1 cellular context compared by ENCODE assay signal in the genomic region with DNA sequence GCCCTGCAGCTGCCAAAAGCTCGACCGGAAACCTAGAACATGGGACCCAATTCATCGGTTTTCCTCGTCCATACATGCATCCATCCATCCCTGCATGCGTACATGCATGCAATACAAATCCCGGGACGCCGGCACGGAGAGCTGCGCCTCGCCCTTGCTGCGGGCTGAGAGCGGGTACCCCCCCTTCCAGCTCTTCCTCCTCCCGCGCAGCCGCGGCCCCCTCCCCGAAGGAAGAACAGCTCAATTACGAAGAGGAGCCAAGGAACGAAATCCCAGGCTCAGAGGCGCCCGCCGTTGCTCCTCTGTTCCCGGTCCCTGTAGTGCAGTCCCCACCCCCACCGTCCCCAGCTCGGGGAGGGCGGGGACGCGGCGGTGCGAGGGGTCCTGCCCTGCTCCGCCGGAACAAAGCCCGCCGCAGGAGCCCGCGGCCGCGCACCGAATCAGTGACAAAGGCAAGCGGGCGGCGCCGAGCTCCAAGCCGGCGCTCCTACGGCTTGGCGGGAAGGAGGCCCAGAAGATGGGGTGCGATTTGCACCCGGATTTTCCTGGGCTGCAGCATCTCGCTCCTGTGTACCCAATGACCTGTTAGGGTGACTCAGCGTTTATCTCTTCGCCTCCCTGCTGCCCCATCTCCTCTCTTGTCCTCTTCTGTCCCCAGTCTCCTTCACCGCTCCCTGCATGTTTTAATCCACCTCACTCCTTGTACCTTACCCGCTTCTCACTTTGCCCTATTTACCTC.
TF ChIP-seq lines count a peak whose summit lies in the region.

No MANE protein-coding gene starts in this region.

TF ChIP-seq in WTC11, 78 proteins besides CTCF, POLR2A, EP300 and RAD21 (continued from another document):
- TF ChIP-seq, protein P1, sequence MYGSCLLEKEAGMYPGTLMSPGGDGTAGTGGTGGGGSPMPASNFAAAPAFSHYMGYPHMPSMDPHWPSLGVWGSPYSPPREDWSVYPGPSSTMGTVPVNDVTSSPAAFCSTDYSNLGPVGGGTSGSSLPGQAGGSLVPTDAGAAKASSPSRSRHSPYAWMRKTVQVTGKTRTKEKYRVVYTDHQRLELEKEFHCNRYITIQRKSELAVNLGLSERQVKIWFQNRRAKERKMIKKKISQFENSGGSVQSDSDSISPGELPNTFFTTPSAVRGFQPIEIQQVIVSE (CRISPR knock-in tag; IDR thresholded peaks at IDR 0.05; ENCODE audit: borderline replicate concordance) = no peak
- TF ChIP-seq, protein P2, sequence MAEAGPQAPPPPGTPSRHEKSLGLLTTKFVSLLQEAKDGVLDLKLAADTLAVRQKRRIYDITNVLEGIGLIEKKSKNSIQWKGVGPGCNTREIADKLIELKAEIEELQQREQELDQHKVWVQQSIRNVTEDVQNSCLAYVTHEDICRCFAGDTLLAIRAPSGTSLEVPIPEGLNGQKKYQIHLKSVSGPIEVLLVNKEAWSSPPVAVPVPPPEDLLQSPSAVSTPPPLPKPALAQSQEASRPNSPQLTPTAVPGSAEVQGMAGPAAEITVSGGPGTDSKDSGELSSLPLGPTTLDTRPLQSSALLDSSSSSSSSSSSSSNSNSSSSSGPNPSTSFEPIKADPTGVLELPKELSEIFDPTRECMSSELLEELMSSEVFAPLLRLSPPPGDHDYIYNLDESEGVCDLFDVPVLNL (CRISPR knock-in tag; IDR thresholded peaks at IDR 0.05; ENCODE audit: borderline replicate concordance, low read depth) = no peak
- TF ChIP-seq TEAD4 (CRISPR knock-in tag; IDR thresholded peaks at IDR 0.05) = no peak
- TF ChIP-seq, protein P3, sequence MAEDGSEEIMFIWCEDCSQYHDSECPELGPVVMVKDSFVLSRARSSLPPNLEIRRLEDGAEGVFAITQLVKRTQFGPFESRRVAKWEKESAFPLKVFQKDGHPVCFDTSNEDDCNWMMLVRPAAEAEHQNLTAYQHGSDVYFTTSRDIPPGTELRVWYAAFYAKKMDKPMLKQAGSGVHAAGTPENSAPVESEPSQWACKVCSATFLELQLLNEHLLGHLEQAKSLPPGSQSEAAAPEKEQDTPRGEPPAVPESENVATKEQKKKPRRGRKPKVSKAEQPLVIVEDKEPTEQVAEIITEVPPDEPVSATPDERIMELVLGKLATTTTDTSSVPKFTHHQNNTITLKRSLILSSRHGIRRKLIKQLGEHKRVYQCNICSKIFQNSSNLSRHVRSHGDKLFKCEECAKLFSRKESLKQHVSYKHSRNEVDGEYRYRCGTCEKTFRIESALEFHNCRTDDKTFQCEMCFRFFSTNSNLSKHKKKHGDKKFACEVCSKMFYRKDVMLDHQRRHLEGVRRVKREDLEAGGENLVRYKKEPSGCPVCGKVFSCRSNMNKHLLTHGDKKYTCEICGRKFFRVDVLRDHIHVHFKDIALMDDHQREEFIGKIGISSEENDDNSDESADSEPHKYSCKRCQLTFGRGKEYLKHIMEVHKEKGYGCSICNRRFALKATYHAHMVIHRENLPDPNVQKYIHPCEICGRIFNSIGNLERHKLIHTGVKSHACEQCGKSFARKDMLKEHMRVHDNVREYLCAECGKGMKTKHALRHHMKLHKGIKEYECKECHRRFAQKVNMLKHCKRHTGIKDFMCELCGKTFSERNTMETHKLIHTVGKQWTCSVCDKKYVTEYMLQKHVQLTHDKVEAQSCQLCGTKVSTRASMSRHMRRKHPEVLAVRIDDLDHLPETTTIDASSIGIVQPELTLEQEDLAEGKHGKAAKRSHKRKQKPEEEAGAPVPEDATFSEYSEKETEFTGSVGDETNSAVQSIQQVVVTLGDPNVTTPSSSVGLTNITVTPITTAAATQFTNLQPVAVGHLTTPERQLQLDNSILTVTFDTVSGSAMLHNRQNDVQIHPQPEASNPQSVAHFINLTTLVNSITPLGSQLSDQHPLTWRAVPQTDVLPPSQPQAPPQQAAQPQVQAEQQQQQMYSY (CRISPR knock-in tag; IDR thresholded peaks at IDR 0.05) = peak; percentile 85
- no peak for TF ChIP-seq RORB (CRISPR knock-in tag; IDR thresholded peaks at IDR 0.05)
- TF ChIP-seq, protein P4, sequence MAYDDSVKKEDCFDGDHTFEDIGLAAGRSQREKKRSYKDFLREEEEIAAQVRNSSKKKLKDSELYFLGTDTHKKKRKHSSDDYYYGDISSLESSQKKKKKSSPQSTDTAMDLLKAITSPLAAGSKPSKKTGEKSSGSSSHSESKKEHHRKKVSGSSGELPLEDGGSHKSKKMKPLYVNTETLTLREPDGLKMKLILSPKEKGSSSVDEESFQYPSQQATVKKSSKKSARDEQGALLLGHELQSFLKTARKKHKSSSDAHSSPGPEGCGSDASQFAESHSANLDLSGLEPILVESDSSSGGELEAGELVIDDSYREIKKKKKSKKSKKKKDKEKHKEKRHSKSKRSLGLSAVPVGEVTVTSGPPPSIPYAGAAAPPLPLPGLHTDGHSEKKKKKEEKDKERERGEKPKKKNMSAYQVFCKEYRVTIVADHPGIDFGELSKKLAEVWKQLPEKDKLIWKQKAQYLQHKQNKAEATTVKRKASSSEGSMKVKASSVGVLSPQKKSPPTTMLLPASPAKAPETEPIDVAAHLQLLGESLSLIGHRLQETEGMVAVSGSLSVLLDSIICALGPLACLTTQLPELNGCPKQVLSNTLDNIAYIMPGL (CRISPR knock-in tag; IDR thresholded peaks at IDR 0.05) = no peak
- peak; percentile 92 for TF ChIP-seq NFE2L1 (CRISPR knock-in tag; IDR thresholded peaks at IDR 0.05)
- TF ChIP-seq ZNF416 (CRISPR knock-in tag; IDR thresholded peaks at IDR 0.05) = no peak
- TF ChIP-seq ZNF121 (CRISPR knock-in tag; IDR thresholded peaks at IDR 0.05) = no peak
- TF ChIP-seq HMGA2 (CRISPR knock-in tag; IDR thresholded peaks at IDR 0.05) = no peak
- 0 out of 2 replicates have a peak, but pooled peaks have one; percentile 33 for TF ChIP-seq SP1 (CRISPR knock-in tag; conservative IDR thresholded peaks at IDR 0.05)
- TF ChIP-seq, protein P5, sequence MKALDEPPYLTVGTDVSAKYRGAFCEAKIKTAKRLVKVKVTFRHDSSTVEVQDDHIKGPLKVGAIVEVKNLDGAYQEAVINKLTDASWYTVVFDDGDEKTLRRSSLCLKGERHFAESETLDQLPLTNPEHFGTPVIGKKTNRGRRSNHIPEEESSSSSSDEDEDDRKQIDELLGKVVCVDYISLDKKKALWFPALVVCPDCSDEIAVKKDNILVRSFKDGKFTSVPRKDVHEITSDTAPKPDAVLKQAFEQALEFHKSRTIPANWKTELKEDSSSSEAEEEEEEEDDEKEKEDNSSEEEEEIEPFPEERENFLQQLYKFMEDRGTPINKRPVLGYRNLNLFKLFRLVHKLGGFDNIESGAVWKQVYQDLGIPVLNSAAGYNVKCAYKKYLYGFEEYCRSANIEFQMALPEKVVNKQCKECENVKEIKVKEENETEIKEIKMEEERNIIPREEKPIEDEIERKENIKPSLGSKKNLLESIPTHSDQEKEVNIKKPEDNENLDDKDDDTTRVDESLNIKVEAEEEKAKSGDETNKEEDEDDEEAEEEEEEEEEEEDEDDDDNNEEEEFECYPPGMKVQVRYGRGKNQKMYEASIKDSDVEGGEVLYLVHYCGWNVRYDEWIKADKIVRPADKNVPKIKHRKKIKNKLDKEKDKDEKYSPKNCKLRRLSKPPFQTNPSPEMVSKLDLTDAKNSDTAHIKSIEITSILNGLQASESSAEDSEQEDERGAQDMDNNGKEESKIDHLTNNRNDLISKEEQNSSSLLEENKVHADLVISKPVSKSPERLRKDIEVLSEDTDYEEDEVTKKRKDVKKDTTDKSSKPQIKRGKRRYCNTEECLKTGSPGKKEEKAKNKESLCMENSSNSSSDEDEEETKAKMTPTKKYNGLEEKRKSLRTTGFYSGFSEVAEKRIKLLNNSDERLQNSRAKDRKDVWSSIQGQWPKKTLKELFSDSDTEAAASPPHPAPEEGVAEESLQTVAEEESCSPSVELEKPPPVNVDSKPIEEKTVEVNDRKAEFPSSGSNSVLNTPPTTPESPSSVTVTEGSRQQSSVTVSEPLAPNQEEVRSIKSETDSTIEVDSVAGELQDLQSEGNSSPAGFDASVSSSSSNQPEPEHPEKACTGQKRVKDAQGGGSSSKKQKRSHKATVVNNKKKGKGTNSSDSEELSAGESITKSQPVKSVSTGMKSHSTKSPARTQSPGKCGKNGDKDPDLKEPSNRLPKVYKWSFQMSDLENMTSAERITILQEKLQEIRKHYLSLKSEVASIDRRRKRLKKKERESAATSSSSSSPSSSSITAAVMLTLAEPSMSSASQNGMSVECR (CRISPR knock-in tag; IDR thresholded peaks at IDR 0.05; ENCODE audit: borderline replicate concordance) = no peak; the same call in 1 of the 2 replicates
- TF ChIP-seq ESRRA (CRISPR knock-in tag; IDR thresholded peaks at IDR 0.05; ENCODE audit: borderline replicate concordance) = no peak
- TF ChIP-seq, protein P6, sequence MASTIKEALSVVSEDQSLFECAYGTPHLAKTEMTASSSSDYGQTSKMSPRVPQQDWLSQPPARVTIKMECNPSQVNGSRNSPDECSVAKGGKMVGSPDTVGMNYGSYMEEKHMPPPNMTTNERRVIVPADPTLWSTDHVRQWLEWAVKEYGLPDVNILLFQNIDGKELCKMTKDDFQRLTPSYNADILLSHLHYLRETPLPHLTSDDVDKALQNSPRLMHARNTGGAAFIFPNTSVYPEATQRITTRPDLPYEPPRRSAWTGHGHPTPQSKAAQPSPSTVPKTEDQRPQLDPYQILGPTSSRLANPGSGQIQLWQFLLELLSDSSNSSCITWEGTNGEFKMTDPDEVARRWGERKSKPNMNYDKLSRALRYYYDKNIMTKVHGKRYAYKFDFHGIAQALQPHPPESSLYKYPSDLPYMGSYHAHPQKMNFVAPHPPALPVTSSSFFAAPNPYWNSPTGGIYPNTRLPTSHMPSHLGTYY (CRISPR knock-in tag; IDR thresholded peaks at IDR 0.05) = no peak
- TF ChIP-seq, protein P7, sequence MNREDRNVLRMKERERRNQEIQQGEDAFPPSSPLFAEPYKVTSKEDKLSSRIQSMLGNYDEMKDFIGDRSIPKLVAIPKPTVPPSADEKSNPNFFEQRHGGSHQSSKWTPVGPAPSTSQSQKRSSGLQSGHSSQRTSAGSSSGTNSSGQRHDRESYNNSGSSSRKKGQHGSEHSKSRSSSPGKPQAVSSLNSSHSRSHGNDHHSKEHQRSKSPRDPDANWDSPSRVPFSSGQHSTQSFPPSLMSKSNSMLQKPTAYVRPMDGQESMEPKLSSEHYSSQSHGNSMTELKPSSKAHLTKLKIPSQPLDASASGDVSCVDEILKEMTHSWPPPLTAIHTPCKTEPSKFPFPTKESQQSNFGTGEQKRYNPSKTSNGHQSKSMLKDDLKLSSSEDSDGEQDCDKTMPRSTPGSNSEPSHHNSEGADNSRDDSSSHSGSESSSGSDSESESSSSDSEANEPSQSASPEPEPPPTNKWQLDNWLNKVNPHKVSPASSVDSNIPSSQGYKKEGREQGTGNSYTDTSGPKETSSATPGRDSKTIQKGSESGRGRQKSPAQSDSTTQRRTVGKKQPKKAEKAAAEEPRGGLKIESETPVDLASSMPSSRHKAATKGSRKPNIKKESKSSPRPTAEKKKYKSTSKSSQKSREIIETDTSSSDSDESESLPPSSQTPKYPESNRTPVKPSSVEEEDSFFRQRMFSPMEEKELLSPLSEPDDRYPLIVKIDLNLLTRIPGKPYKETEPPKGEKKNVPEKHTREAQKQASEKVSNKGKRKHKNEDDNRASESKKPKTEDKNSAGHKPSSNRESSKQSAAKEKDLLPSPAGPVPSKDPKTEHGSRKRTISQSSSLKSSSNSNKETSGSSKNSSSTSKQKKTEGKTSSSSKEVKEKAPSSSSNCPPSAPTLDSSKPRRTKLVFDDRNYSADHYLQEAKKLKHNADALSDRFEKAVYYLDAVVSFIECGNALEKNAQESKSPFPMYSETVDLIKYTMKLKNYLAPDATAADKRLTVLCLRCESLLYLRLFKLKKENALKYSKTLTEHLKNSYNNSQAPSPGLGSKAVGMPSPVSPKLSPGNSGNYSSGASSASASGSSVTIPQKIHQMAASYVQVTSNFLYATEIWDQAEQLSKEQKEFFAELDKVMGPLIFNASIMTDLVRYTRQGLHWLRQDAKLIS (CRISPR knock-in tag; IDR thresholded peaks at IDR 0.05; ENCODE audit: borderline replicate concordance) = no peak
- TF ChIP-seq GABPB1 (CRISPR knock-in tag; IDR thresholded peaks at IDR 0.05) = no peak
- TF ChIP-seq, protein P8, sequence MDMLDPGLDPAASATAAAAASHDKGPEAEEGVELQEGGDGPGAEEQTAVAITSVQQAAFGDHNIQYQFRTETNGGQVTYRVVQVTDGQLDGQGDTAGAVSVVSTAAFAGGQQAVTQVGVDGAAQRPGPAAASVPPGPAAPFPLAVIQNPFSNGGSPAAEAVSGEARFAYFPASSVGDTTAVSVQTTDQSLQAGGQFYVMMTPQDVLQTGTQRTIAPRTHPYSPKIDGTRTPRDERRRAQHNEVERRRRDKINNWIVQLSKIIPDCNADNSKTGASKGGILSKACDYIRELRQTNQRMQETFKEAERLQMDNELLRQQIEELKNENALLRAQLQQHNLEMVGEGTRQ (CRISPR knock-in tag; IDR thresholded peaks at IDR 0.05) = no peak
- TF ChIP-seq TP53 (CRISPR knock-in tag; IDR thresholded peaks at IDR 0.05) = peak; percentile 25; the same call in 1 of the 2 replicates
- TF ChIP-seq, protein P9, sequence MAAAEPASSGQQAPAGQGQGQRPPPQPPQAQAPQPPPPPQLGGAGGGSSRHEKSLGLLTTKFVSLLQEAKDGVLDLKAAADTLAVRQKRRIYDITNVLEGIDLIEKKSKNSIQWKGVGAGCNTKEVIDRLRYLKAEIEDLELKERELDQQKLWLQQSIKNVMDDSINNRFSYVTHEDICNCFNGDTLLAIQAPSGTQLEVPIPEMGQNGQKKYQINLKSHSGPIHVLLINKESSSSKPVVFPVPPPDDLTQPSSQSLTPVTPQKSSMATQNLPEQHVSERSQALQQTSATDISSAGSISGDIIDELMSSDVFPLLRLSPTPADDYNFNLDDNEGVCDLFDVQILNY (CRISPR knock-in tag; IDR thresholded peaks at IDR 0.05) = no peak
- no peak for TF ChIP-seq PRRX2 (CRISPR knock-in tag; IDR thresholded peaks at IDR 0.05)
- TF ChIP-seq RELA (CRISPR knock-in tag; IDR thresholded peaks at IDR 0.05; ENCODE audit: borderline replicate concordance) = no peak
- peak; percentile 21; the same call in 1 of the 2 replicates for TF ChIP-seq FOXP1 (CRISPR knock-in tag; IDR thresholded peaks at IDR 0.05; ENCODE audit: borderline replicate concordance)
